35 cellular contexts compared by ENCODE assay signal in the genomic region with DNA sequence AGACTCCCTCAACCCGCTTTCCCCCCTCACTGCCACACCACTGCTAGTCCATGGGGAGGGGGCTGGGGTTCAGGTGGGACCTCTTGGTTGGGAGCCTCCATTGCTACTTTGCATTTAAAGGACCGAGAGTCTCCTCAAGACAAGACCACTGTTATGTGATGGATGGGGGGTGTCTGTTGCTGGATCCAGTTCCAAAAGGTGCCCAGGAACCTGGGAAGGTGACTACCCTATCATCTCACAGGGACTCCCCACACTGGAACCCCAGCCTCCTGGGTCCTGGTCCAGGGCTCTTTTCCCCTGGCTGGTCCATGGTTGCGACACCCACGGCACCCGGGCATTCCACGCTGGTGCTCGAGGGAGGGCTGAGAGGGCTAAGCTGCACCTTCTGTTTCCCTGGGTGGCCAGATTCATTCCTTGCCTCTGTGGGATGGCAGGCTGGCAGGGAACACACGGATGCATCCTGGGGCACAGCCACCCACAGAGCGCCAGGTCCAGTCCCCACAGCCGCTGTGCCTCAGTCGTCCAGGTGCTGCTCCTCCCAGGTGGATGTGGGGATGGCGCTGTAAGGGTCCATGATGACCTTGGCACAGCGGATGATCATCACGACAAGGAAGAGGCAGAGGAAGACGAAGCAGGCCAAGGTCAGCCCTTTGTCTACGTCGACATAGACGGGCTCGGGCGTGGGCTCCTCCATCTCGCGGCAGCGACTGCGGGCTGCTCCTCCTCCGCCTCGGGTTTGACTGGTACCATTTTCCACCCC. TPM values are rescaled to one million over a fixed set of nuclear protein-coding genes. Genes with fewer than 3 reads are reported as not detected.
"Had no signal": no experiment of that assay in that cellular context is flagged by ENCODE, and none has a peak within 500 bp of the region (broad histone marks: within the 10 kb centered on the region; RNA-seq: fewer than 3 reads in every experiment).

No MANE protein-coding gene starts in this region.

- H3K4me3 Mint-ChIP-seq: activated CD4-positive, alpha-beta T cell treated with anti-CD3 and anti-CD28 coated beads for 36 hours; activated CD4-positive, alpha-beta T cell treated with anti-CD3 and anti-CD28 coated beads, Interleukin-2, amount 10 ng/mL, durations not matched to agents 7 days and 5 days; activated CD8-positive, alpha-beta memory T cell treated with anti-CD3 and anti-CD28 coated beads, Interleukin-2, amount 10 ng/mL, durations not matched to agents 7 days and 5 days; activated naive CD4-positive, alpha-beta T cell treated with anti-CD3 and anti-CD28 coated beads, Interleukin-2, amount 10 ng/mL, durations not matched to agents 7 days and 5 days; activated naive CD8-positive, alpha-beta T cell; activated naive CD8-positive, alpha-beta T cell treated with anti-CD3 and anti-CD28 coated beads, Interleukin-2, amount 50 U/mL, for 24 hours; brain; T-helper 1 cell treated with Interleukin-12 subunit alpha and Interleukin-12 subunit beta and Interleukin-4 antibody, amounts not matched to agents 30 μg/mL and 1 μg/mL, for 36 hours; T-helper 2 cell treated with Interferon-gamma antibody and Interleukin-4, amounts not matched to agents 5 μg/mL and 100 μg/mL, for 36 hours had no signal

- H3K27ac ChIP-seq: Peyer's patch, SJSA1 had no signal

- H3K27me3 ChIP-seq: Peyer's patch had no signal

- H3K4me3 ChIP-seq: K562, Peyer's patch, SJSA1 had no signal

- DNase-seq: activated CD4-positive, alpha-beta T cell treated with anti-CD3 and anti-CD28 coated beads for 36 hours; activated CD4-positive, alpha-beta T cell treated with anti-CD3 and anti-CD28 coated beads, Interleukin-2, amount 10 ng/mL, durations not matched to agents 7 days and 5 days; activated CD4-positive, alpha-beta T cell treated with anti-CD3 and anti-CD28 coated beads, Interleukin-2, amount 50 U/mL, for 48 hours; activated CD8-positive, alpha-beta memory T cell treated with anti-CD3 and anti-CD28 coated beads for 24 hours; activated CD8-positive, alpha-beta memory T cell treated with anti-CD3 and anti-CD28 coated beads, Interleukin-2, amount 10 ng/mL, durations not matched to agents 7 days and 5 days; activated CD8-positive, alpha-beta memory T cell treated with anti-CD3 and anti-CD28 coated beads, Interleukin-2, amount 50 U/mL, for 48 hours; activated effector memory CD4-positive, alpha-beta T cell treated with Interleukin-2 at 50 U/mL for 16 hours; activated naive CD4-positive, alpha-beta T cell treated with anti-CD3 and anti-CD28 coated beads, Interleukin-2, amount 10 ng/mL, durations not matched to agents 7 days and 5 days; activated naive CD8-positive, alpha-beta T cell treated with anti-CD3 and anti-CD28 coated beads, Interleukin-2, amount 50 U/mL, for 24 hours; activated T-cell treated with anti-CD3 and anti-CD28 coated beads, Interleukin-2, amount 50 U/mL, for 48 hours; anterior cingulate cortex; IMR-90; NCI-H1048; NCI-H1105 treated with DMSO at 0.1 percent for 48 hours; NCI-H1436; NCI-H1694 treated with DMSO at 0.1 percent for 48 hours; NCI-H2029; NCI-H345; NCI-H524 treated with DMSO at 0.1 percent for 48 hours; PC-3; Peyer's patch; RPMI8226; SHP77 treated with DMSO at 0.1 percent for 48 hours; SK-N-SH had no signal

- H3K9me3 Mint-ChIP-seq: activated CD4-positive, alpha-beta T cell treated with anti-CD3 and anti-CD28 coated beads, Interleukin-2, amount 10 ng/mL, durations not matched to agents 7 days and 5 days; activated naive CD4-positive, alpha-beta T cell treated with anti-CD3 and anti-CD28 coated beads, Interleukin-2, amount 10 ng/mL, durations not matched to agents 7 days and 5 days; activated naive CD8-positive, alpha-beta T cell treated with anti-CD3 and anti-CD28 coated beads, Interleukin-2, amount 50 U/mL, for 24 hours; brain; T-helper 1 cell treated with Interleukin-12 subunit alpha and Interleukin-12 subunit beta and Interleukin-4 antibody, amounts not matched to agents 30 μg/mL and 1 μg/mL, for 36 hours; T-helper 2 cell treated with Interferon-gamma antibody and Interleukin-4, amounts not matched to agents 5 μg/mL and 100 μg/mL, for 36 hours had no signal

- H3K4me1 Mint-ChIP-seq: activated CD4-positive, alpha-beta T cell treated with anti-CD3 and anti-CD28 coated beads for 36 hours; activated CD4-positive, alpha-beta T cell treated with anti-CD3 and anti-CD28 coated beads, Interleukin-2, amount 10 ng/mL, durations not matched to agents 7 days and 5 days; activated CD8-positive, alpha-beta memory T cell treated with anti-CD3 and anti-CD28 coated beads, Interleukin-2, amount 10 ng/mL, durations not matched to agents 7 days and 5 days; activated naive CD4-positive, alpha-beta T cell treated with anti-CD3 and anti-CD28 coated beads, Interleukin-2, amount 10 ng/mL, durations not matched to agents 7 days and 5 days; activated naive CD8-positive, alpha-beta T cell treated with anti-CD3 and anti-CD28 coated beads, Interleukin-2, amount 50 U/mL, for 24 hours had no signal

- H3K36me3 Mint-ChIP-seq: activated CD8-positive, alpha-beta memory T cell treated with anti-CD3 and anti-CD28 coated beads, Interleukin-2, amount 10 ng/mL, durations not matched to agents 7 days and 5 days; activated naive CD4-positive, alpha-beta T cell treated with anti-CD3 and anti-CD28 coated beads, Interleukin-2, amount 10 ng/mL, durations not matched to agents 7 days and 5 days; activated naive CD8-positive, alpha-beta T cell; brain had no signal

- ATAC-seq: activated CD4-positive, alpha-beta T cell treated with anti-CD3 and anti-CD28 coated beads for 36 hours; activated CD4-positive, CD25-positive, alpha-beta regulatory T cell treated with anti-CD3 and anti-CD28 coated beads, Interleukin-2, amount 50 U/mL, for 24 hours; activated CD8-positive, alpha-beta memory T cell treated with anti-CD3 and anti-CD28 coated beads, Interleukin-2, amount 10 ng/mL, durations not matched to agents 7 days and 5 days; activated naive CD8-positive, alpha-beta T cell treated with anti-CD3 and anti-CD28 coated beads, Interleukin-2, amount 50 U/mL, for 24 hours; K562; PC-3 had no signal

- H3K4me1 ChIP-seq: Peyer's patch, SJSA1 had no signal

- H3K27ac Mint-ChIP-seq: activated CD4-positive, alpha-beta T cell treated with anti-CD3 and anti-CD28 coated beads for 36 hours; activated CD4-positive, alpha-beta T cell treated with anti-CD3 and anti-CD28 coated beads, Interleukin-2, amount 10 ng/mL, durations not matched to agents 7 days and 5 days; activated CD8-positive, alpha-beta memory T cell treated with anti-CD3 and anti-CD28 coated beads, Interleukin-2, amount 10 ng/mL, durations not matched to agents 7 days and 5 days; activated naive CD4-positive, alpha-beta T cell treated with anti-CD3 and anti-CD28 coated beads, Interleukin-2, amount 10 ng/mL, durations not matched to agents 7 days and 5 days; activated naive CD8-positive, alpha-beta T cell; activated naive CD8-positive, alpha-beta T cell treated with anti-CD3 and anti-CD28 coated beads, Interleukin-2, amount 50 U/mL, for 24 hours; brain; T-helper 1 cell treated with Interleukin-12 subunit alpha and Interleukin-12 subunit beta and Interleukin-4 antibody, amounts not matched to agents 30 μg/mL and 1 μg/mL, for 36 hours; T-helper 2 cell treated with Interferon-gamma antibody and Interleukin-4, amounts not matched to agents 5 μg/mL and 100 μg/mL, for 36 hours had no signal

- H3K9me2 ChIP-seq: SK-N-SH had no signal

- H3K36me3 ChIP-seq: Peyer's patch, SJSA1 had no signal

- H3K4me2 ChIP-seq: SK-N-SH had no signal

- H3K9ac ChIP-seq: SK-N-SH had no signal

- H3K9me3 ChIP-seq: Peyer's patch, SJSA1, SK-N-SH had no signal

- FAIRE-seq: bronchial epithelial cell, K562, TTC549 had no signal

RNA-seq across cellular contexts. Expression of gene CTXND1, which starts 50.6 kb away (rescaled TPM):
- total RNA-seq: activated CD4-positive, alpha-beta T cell treated with anti-CD3 and anti-CD28 coated beads for 36 hours; activated CD4-positive, alpha-beta T cell treated with anti-CD3 and anti-CD28 coated beads, Interleukin-2, amount 10 ng/mL, durations not matched to agents 7 days and 5 days; activated CD8-positive, alpha-beta memory T cell treated with anti-CD3 and anti-CD28 coated beads, Interleukin-2, amount 10 ng/mL, durations not matched to agents 7 days and 5 days; bronchial epithelial cell; IMR-90; K562; M059J; NCI-H460; PC-3; SJSA1 had no signal
- polyA plus RNA-seq: IMR-90, SK-N-SH had no signal
